In the genomic region with DNA sequence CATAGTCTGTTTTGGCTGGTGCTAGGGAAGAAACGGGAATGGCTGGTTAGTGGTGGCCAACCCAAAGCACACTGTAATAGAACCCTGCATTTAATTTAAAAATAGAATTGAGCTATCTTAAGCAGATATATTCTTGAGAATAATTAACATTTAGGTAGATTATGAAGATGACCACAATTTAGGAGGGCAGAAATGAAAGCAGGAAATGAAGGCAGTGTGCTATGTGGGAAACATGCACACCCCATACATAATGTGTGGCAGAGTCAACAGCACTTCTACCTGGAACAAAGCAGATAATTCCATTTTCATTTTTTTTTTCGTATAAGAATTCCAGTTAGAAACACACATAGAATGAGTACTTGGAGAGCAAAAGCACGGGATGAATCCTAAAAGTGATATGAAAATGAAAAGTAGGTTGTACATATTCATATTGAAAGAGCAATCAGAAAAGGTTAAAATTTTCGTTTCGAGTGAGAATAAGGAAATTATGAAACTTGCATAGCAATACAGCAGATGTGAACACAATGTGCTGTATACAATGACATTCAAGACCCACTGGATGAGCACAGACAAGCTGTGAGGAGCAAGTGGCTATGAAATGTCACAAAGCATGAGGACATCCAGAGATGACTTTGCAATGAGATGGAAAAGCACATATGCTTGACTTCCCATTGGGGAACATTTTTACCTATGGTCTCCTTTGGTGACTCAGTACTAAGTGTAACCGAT, we compare ENCODE assay signal across 24 cellular contexts.
A peak's percentile ranks its signal among the peaks of the same experiment; 100 is the strongest.
DNase-seq lines count a peak whose midpoint lies in the region; ATAC-seq, FAIRE-seq and TF ChIP-seq lines count a peak whose summit lies in the region.
"Had no signal": no experiment of that assay in that cellular context is flagged by ENCODE, and none has a peak within 500 bp of the region (broad histone marks: within the 10 kb centered on the region; RNA-seq: fewer than 3 reads in every experiment).

No MANE protein-coding gene starts in this region.

- peaks cover 6% of the 10 kb centered on the region for H3K4me1 Mint-ChIP-seq in activated T-helper 2 cell treated with anti-CD3 and anti-CD28 coated beads, Interferon-gamma antibody, Interleukin-2, Interleukin-4, amounts not matched to agents 10 μg/mL and 5 μg/mL and 100 μg/mL, durations not matched to agents 14 hours and 24 hours and 36 hours (ENCODE audit: low read depth)
- H3K4me1 Mint-ChIP-seq: activated CD4-positive, alpha-beta T cell treated with anti-CD3 and anti-CD28 coated beads, Interleukin-2, amount 10 ng/mL, durations not matched to agents 24 days and 14 days had no signal

- H3K27ac Mint-ChIP-seq in activated T-helper 2 cell treated with anti-CD3 and anti-CD28 coated beads, Interferon-gamma antibody, Interleukin-2, Interleukin-4, amounts not matched to agents 10 μg/mL and 5 μg/mL and 100 μg/mL, durations not matched to agents 14 hours and 24 hours and 36 hours, result no peak overlapping the region
- H3K27ac Mint-ChIP-seq: activated CD4-positive, alpha-beta T cell treated with anti-CD3 and anti-CD28 coated beads, Interleukin-2, amount 10 ng/mL, durations not matched to agents 24 days and 14 days; activated naive CD8-positive, alpha-beta T cell; activated T-helper 1 cell treated with anti-CD3 and anti-CD28 coated beads, Interleukin-12 subunit alpha, Interleukin-12 subunit beta, Interleukin-2, Interleukin-4 antibody, amounts not matched to agents 30 ng/mL and 10 ng/mL and 1 ng/mL, durations not matched to agents 14 hours and 24 hours and 36 hours; T-helper 1 cell treated with Interleukin-12 subunit alpha and Interleukin-12 subunit beta and Interleukin-4 antibody, amounts not matched to agents 30 μg/mL and 1 μg/mL, for 36 hours had no signal

- POLR2A ChIA-PET in PC-9 (lab: Charles Lee; ENCODE audit: unreplicated experiment), result interaction anchor here (0.7 kb wide), 1 partner anchor 73 kb away, joined by 3 read pairs; no protein-coding TSS in a partner anchor

- H3K27me3 ChIP-seq in PC-9 (ENCODE audit: insufficient read depth, low read depth), result no peaks in the 10 kb centered on the region
- H3K27me3 ChIP-seq: BLaER1, SJSA1 had no signal

- H3K4me1 ChIP-seq in PC-9 (replicated peaks; ENCODE audit: insufficient read depth), result no peaks in the 10 kb centered on the region
- H3K4me1 ChIP-seq: BLaER1 had no signal

- intact Hi-C loops in PC-9 (cut with micrococcal nuclease; ENCODE audit: unreplicated experiment), result no loop called here
- intact Hi-C loops in activated T-helper 2 cell treated with anti-CD3 and anti-CD28 coated beads, Interferon-gamma antibody, Interleukin-2, Interleukin-4, amounts not matched to agents 10 μg/mL and 5 μg/mL and 100 μg/mL, durations not matched to agents 14 hours and 24 hours and 36 hours (cut with micrococcal nuclease), result no loop called here

- peak; percentile 48 for FAIRE-seq in GM18507 (lab: Jason Lieb, UNC)
- FAIRE-seq: RCC 7860 had no signal

- H3K9me3 Mint-ChIP-seq in activated T-helper 2 cell treated with anti-CD3 and anti-CD28 coated beads, Interferon-gamma antibody, Interleukin-2, Interleukin-4, amounts not matched to agents 10 μg/mL and 5 μg/mL and 100 μg/mL, durations not matched to agents 14 hours and 24 hours and 36 hours, result no peaks in the 10 kb centered on the region
- H3K9me3 Mint-ChIP-seq: activated CD4-positive, alpha-beta T cell treated with anti-CD3 and anti-CD28 coated beads, Interleukin-2, amount 10 ng/mL, durations not matched to agents 24 days and 14 days; activated T-helper 1 cell treated with anti-CD3 and anti-CD28 coated beads, Interleukin-12 subunit alpha, Interleukin-12 subunit beta, Interleukin-2, Interleukin-4 antibody, amounts not matched to agents 30 ng/mL and 10 ng/mL and 1 ng/mL, durations not matched to agents 14 hours and 24 hours and 36 hours; T-helper 1 cell treated with Interleukin-12 subunit alpha and Interleukin-12 subunit beta and Interleukin-4 antibody, amounts not matched to agents 30 μg/mL and 1 μg/mL, for 36 hours had no signal

- H2AFZ ChIP-seq in PC-9, result peak overlapping the region; percentile 52

- CTCF ChIA-PET in PC-9 (lab: Charles Lee), result no interaction called here

- ATAC-seq in GM19395 (IDR thresholded peaks at IDR 0.05; ENCODE audit: unreplicated experiment) (peak; percentile 70), HG02884 (IDR thresholded peaks at IDR 0.05; ENCODE audit: unreplicated experiment) (peak; percentile 64), HG03378 (IDR thresholded peaks at IDR 0.05; ENCODE audit: unreplicated experiment) (no peak)

- peaks cover 27% of the 10 kb centered on the region for H3K27me3 Mint-ChIP-seq in activated T-helper 2 cell treated with anti-CD3 and anti-CD28 coated beads, Interferon-gamma antibody, Interleukin-2, Interleukin-4, amounts not matched to agents 10 μg/mL and 5 μg/mL and 100 μg/mL, durations not matched to agents 14 hours and 24 hours and 36 hours (ENCODE audit: low read depth)

- BruUV-seq in PC-9 (replicated peaks; lab: Mats Ljungman, UMichigan), result no TSS peak

- no peak for TF ChIP-seq CTCF in PC-9 (conservative IDR thresholded peaks at IDR 0.05)

- no peaks in the 10 kb centered on the region for H3K9me3 ChIP-seq in PC-9 (ENCODE audit: insufficient read depth, low read depth)
- H3K9me3 ChIP-seq: BLaER1, SJSA1 had no signal

- H3K27ac ChIP-seq in PC-9, result no peak overlapping the region
- H3K27ac ChIP-seq: BLaER1, epithelial cell of prostate, SJSA1 had no signal

- DNase-seq in GM18507 (ENCODE audit: extremely low spot score, insufficient read length, low read depth) (no peak), PC-9 (no peak), NCI-H2171 treated with DMSO at 0.1 percent for 48 hours (lab: John Stamatoyannopoulos, UW) (no peak)
- no peak for DNase-seq in stimulated activated CD4-positive, alpha-beta T cell treated with anti-CD3 and anti-CD28 coated beads, Interleukin-4, amount 100 ng/mL, for 4 hours
- no peak for DNase-seq in activated T-helper 2 cell treated with anti-CD3 and anti-CD28 coated beads, Interferon-gamma antibody, Interleukin-2, Interleukin-4, amounts not matched to agents 10 μg/mL and 5 μg/mL and 100 μg/mL, durations not matched to agents 14 hours and 24 hours and 36 hours (ENCODE audit: low spot score)
- DNase-seq: ACHN; activated CD4-positive, alpha-beta T cell treated with anti-CD3 and anti-CD28 coated beads, Interleukin-2, amount 10 ng/mL, durations not matched to agents 24 days and 14 days; Calu3; HCEC 1CT; mesendoderm; NCI-H1417; NCI-H524; stimulated activated CD4-positive, alpha-beta T cell treated with anti-CD3 and anti-CD28 coated beads, Interleukin-4, amount 100 ng/mL, for 1 hour; trophoblast cell had no signal

- H3F3A ChIP-seq in PC-9 (ENCODE audit: insufficient read depth, low read depth), result no peaks in the 10 kb centered on the region

- no peaks in the 10 kb centered on the region for H3K36me3 Mint-ChIP-seq in activated T-helper 2 cell treated with anti-CD3 and anti-CD28 coated beads, Interferon-gamma antibody, Interleukin-2, Interleukin-4, amounts not matched to agents 10 μg/mL and 5 μg/mL and 100 μg/mL, durations not matched to agents 14 hours and 24 hours and 36 hours (ENCODE audit: low read depth)
- H3K36me3 Mint-ChIP-seq: activated naive CD8-positive, alpha-beta T cell had no signal

- H3K4me3 Mint-ChIP-seq in activated T-helper 2 cell treated with anti-CD3 and anti-CD28 coated beads, Interferon-gamma antibody, Interleukin-2, Interleukin-4, amounts not matched to agents 10 μg/mL and 5 μg/mL and 100 μg/mL, durations not matched to agents 14 hours and 24 hours and 36 hours (ENCODE audit: low read depth), result no peak overlapping the region
- H3K4me3 Mint-ChIP-seq: activated CD4-positive, alpha-beta T cell treated with anti-CD3 and anti-CD28 coated beads, Interleukin-2, amount 10 ng/mL, durations not matched to agents 24 days and 14 days; activated naive CD8-positive, alpha-beta T cell; activated T-helper 1 cell treated with anti-CD3 and anti-CD28 coated beads, Interleukin-12 subunit alpha, Interleukin-12 subunit beta, Interleukin-2, Interleukin-4 antibody, amounts not matched to agents 30 ng/mL and 10 ng/mL and 1 ng/mL, durations not matched to agents 14 hours and 24 hours and 36 hours; T-helper 1 cell treated with Interleukin-12 subunit alpha and Interleukin-12 subunit beta and Interleukin-4 antibody, amounts not matched to agents 30 μg/mL and 1 μg/mL, for 36 hours had no signal

- H3K36me3 ChIP-seq in PC-9 (ENCODE audit: low read depth), result no peaks in the 10 kb centered on the region
- H3K36me3 ChIP-seq: BLaER1, SJSA1 had no signal

- H3K9me2 ChIP-seq in PC-9 (ENCODE audit: insufficient read depth), result no peaks in the 10 kb centered on the region

- H3K4me3 ChIP-seq in PC-9, result no peak overlapping the region
- H3K4me3 ChIP-seq: BLaER1, SJSA1 had no signal

- H3K4me2 ChIP-seq in PC-9, result 0 out of 2 replicates have a peak overlapping the region, but pooled peaks have one; percentile 0
- H3K4me2 ChIP-seq: BLaER1 had no signal

- H3K79me2 ChIP-seq in PC-9 (ENCODE audit: low read depth), result no peaks in the 10 kb centered on the region

- H4K20me1 ChIP-seq in PC-9 (ENCODE audit: insufficient read depth), result no peaks in the 10 kb centered on the region
- H4K20me1 ChIP-seq: BLaER1 had no signal
